In the genomic region with DNA sequence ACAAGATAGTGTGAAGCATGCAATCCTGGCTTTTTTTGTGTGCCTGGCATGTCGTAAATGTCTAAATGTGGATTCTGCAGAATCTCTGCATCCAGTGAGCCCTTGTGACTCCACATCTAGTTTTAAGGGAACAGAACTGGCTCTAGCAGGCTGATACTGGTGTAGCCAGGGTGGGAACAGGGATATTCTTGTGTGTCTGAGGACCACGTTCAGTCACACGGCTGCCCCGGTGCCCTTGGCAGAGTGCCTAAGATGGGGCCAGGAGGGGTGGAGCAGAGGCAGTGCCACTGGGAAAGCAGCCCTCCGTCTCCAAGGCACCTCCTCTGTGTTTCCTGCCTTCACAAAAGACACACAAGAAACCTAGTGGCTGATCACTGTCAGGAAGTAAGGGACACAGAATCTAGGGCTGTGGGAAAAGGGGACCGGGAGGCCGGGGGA, we compare ENCODE assay signal across 10 cellular contexts.
DNase-seq lines count a peak whose midpoint lies in the region; ATAC-seq and TF ChIP-seq lines count a peak whose summit lies in the region.
"Had no signal": no experiment of that assay in that cellular context is flagged by ENCODE, and none has a peak within 500 bp of the region (broad histone marks: within the 10 kb centered on the region; RNA-seq: fewer than 3 reads in every experiment).

No MANE protein-coding gene starts in this region.

- H3K27me3 ChIP-seq in mammary epithelial cell (ENCODE audit: insufficient read depth, low read length), result no peaks in the 10 kb centered on the region
- H3K27me3 ChIP-seq in left lung, result no peaks in the 10 kb centered on the region
- H3K27me3 ChIP-seq in upper lobe of left lung, result no peaks in the 10 kb centered on the region

- BruUV-seq in mammary epithelial cell (replicated peaks; lab: Mats Ljungman, UMichigan), result no TSS peak

- H3K4me1 ChIP-seq in mammary epithelial cell (ENCODE audit: insufficient read depth, low read length) (no peaks in the 10 kb centered on the region), left lung (peaks cover 21 to 23% of the 10 kb centered on the region in 2 donors), upper lobe of left lung (peaks cover 10 to 27% (median 20%) of the 10 kb centered on the region in 4 donors)

- in situ Hi-C loops in mammary epithelial cell (cut with MboI; ENCODE audit: low sequenced_read_pairs in 2 of 2), result no loop called here

- H3K27ac ChIP-seq in mammary epithelial cell (ENCODE audit: insufficient read depth, low read depth, low read length) (no peak overlapping the region), left lung (peak overlapping the region; percentile 76 to 84), upper lobe of left lung (peak overlapping the region; percentile 41 to 80 (median 58))

- H3K9ac ChIP-seq in mammary epithelial cell (ENCODE audit: insufficient read depth, low read length), result no peak overlapping the region

- no peaks in the 10 kb centered on the region for H3K9me3 ChIP-seq in mammary epithelial cell (replicated peaks; ENCODE audit: insufficient read depth, low read length)
- H3K9me3 ChIP-seq in left lung, result no peaks in the 10 kb centered on the region
- no peaks in the 10 kb centered on the region for H3K9me3 ChIP-seq in upper lobe of left lung

- H4K20me1 ChIP-seq in mammary epithelial cell (ENCODE audit: insufficient read depth, low read length), result no peaks in the 10 kb centered on the region

- H2AFZ ChIP-seq in mammary epithelial cell (ENCODE audit: low read depth, low read length), result peak overlapping the region; percentile 16

- H3K4me2 ChIP-seq in mammary epithelial cell (ENCODE audit: insufficient read depth, low read depth, low read length), result no peak overlapping the region

- CTCF ChIA-PET in mammary epithelial cell (lab: Charles Lee; ENCODE audit: low non-redundant PET), result no interaction called here

- intact Hi-C loops in mammary epithelial cell (cut with micrococcal nuclease) (loop anchor here (10.0 kb wide), 2 partner anchors 91 to 241 kb away; a partner anchor contains a TSS), left lung (cut with DNase I) (no loop called here)

- 22% methylated on average over 6 of the region's 7 CpGs for WGBS in mammary epithelial cell (ENCODE audit: low coverage, missing lambda C conversion rate)
- WGBS in upper lobe of left lung, 2 donors, result 1 to 13% methylated on average over 7 of the region's 7 CpGs

- dilution Hi-C loops in mammary epithelial cell (cut with HindIII; ENCODE audit: low sequenced_read_pairs), result no loop called here

- H3K36me3 ChIP-seq in mammary epithelial cell (ENCODE audit: insufficient read depth, low read length), result no peaks in the 10 kb centered on the region
- H3K36me3 ChIP-seq in left lung, result no peaks in the 10 kb centered on the region
- no peaks in the 10 kb centered on the region for H3K36me3 ChIP-seq in upper lobe of left lung

- no peak for TF ChIP-seq EP300 in upper lobe of left lung (IDR thresholded peaks at IDR 0.05)

- ATAC-seq in left lung, result peak; percentile 62
- peak in 1 of 2 donors; percentile 79 for ATAC-seq in upper lobe of left lung (ENCODE audit: low FRiP score in 2 of 2)
- no peak for ATAC-seq in HG03280 (IDR thresholded peaks at IDR 0.05; ENCODE audit: unreplicated experiment)
- no peak for ATAC-seq in HG03045 (IDR thresholded peaks at IDR 0.05; ENCODE audit: unreplicated experiment)

- peak; percentile 28 for DNase-seq in NCI-H1092 treated with DMSO at 0.1 percent for 48 hours (lab: John Stamatoyannopoulos, UW)
- DNase-seq in NCI-H1092 (lab: John Stamatoyannopoulos, UW), result no peak
- no peak for DNase-seq in mammary epithelial cell
- peak; percentile 68 to 79 for DNase-seq in left lung
- peak; percentile 42 to 60 for DNase-seq in upper lobe of left lung
- DNase-seq in germinal center (ENCODE audit: low spot score), result no peak
- DNase-seq: activated naive CD4-positive, alpha-beta T cell; stimulated activated CD4-positive, alpha-beta T cell treated with anti-CD3 and anti-CD28 coated beads, Interleukin-1b, Interleukin-23, amount 100 ng/mL, for 48 hours had no signal

- TF ChIP-seq CTCF in mammary epithelial cell (conservative IDR thresholded peaks at IDR 0.05 in 1 of 2, IDR thresholded peaks at IDR 0.05 in 1 of 2; ENCODE audit: extremely low read depth in 1 of 2, insufficient read depth in 1 of 2, low read depth in 1 of 2, low read length in 2 of 2) (no peak), left lung (IDR thresholded peaks at IDR 0.05) (no peak), upper lobe of left lung (IDR thresholded peaks at IDR 0.05) (peak in 1 of 6 experiments; percentile 27)

- TF ChIP-seq POLR2A in upper lobe of left lung (IDR thresholded peaks at IDR 0.05), result no peak

- H3K79me2 ChIP-seq in mammary epithelial cell (ENCODE audit: insufficient read depth, low read length), result no peaks in the 10 kb centered on the region

- H3K4me3 ChIP-seq in mammary epithelial cell (replicated peaks in 1 of 3; ENCODE audit: insufficient read depth in 1 of 3, low read depth in 2 of 3, low read length in 3 of 3) (no peak overlapping the region), left lung (no peak overlapping the region), upper lobe of left lung (no peak overlapping the region)

Comparison
In these comparisons a context has a peak if more than half of its experiments do, and no peak if none do; other contexts are left out.
1. DNase-seq: peak in NCI-H1092 treated with DMSO at 0.1 percent for 48 hours (single experiment), left lung (2 of 2) and upper lobe of left lung (2 of 2); none in NCI-H1092 (single experiment), mammary epithelial cell (single experiment) and germinal center (single experiment).